In the genomic region with DNA sequence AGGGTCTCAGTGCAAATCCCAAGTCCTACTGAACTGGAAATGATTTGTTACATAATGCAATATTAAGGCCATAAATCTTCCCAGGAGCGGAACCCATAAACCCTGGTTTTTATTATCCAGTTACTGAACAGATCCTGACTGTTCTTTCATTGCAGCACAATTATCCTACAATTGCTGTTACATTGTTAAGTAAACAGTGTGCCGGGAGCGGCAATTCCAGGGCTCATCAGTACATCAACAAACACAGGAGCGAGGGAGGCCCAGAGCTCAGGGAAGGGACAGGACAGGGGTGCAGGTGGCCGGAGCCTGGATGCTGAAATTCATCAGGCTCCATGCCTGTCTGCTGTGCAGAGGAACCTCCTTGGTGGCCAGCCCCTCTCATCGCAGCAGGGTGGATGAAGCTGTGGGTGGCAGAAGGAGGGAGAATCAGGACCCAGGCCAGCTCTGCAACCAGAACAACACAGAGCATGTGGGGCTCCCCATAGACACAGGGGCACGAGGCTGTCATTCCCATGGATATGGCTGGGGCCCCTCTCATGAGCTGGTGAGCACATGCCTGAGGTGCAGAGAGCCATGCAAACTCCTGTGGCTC, we compare ENCODE assay signal across 19 cellular contexts.
DNase-seq lines count a peak whose midpoint lies in the region; ATAC-seq and TF ChIP-seq lines count a peak whose summit lies in the region.
"Had no signal": no experiment of that assay in that cellular context is flagged by ENCODE, and none has a peak within 500 bp of the region (broad histone marks: within the 10 kb centered on the region; RNA-seq: fewer than 3 reads in every experiment).

No MANE protein-coding gene starts in this region.

- intact Hi-C loops in left colon (cut with DNase I, micrococcal nuclease) (no loop called here), stomach (cut with DNase I; ENCODE audit: low total_unique reads) (no loop called here)

- ATAC-seq in left colon (peak; percentile 98), HG03139 (IDR thresholded peaks at IDR 0.05; ENCODE audit: unreplicated experiment) (no peak)

- no peak overlapping the region for H3K4me3 ChIP-seq in stomach

- peaks cover 0 to 57% (median 5%) of the 10 kb centered on the region in 3 donors for H3K27me3 ChIP-seq in stomach

- peak; percentile 33 for DNase-seq in NCI-H1105 treated with DMSO at 0.1 percent for 48 hours (lab: John Stamatoyannopoulos, UW)
- DNase-seq in NCI-H1105 (lab: John Stamatoyannopoulos, UW), result no peak
- peak; percentile 76 for DNase-seq in NCI-H748 treated with DMSO at 0.1 percent for 48 hours (lab: John Stamatoyannopoulos, UW)
- peak; percentile 32 to 48 for DNase-seq in left colon
- DNase-seq in NCI-H2029 treated with DMSO at 0.1 percent for 48 hours (lab: John Stamatoyannopoulos, UW), result no peak
- no peak for DNase-seq in activated CD4-positive, alpha-beta T cell treated with anti-CD3 and anti-CD28 coated beads for 48 hours
- DNase-seq in stomach, result no peak
- DNase-seq: AML-193, GDM1, IMR-90, Karpas-422, NCI-H1694, NCI-H446, OCI-M1, SIG-M5, T-helper 1 cell had no signal

- WGBS in stomach, 5 donors, result 31 to 47% (median 44%) methylated on average over 7 of the region's 7 CpGs

- no peaks in the 10 kb centered on the region for H3K9me3 ChIP-seq in stomach

- H3K27ac ChIP-seq in stomach, result no peak overlapping the region
- H3K27ac ChIP-seq: 22Rv1, C4-2B had no signal

- TF ChIP-seq EP300 in stomach (IDR thresholded peaks at IDR 0.05), result no peak

- TF ChIP-seq CTCF in stomach (IDR thresholded peaks at IDR 0.05), result no peak

- no peak for TF ChIP-seq POLR2A in stomach (IDR thresholded peaks at IDR 0.05)

- no peaks in the 10 kb centered on the region for H3K4me1 ChIP-seq in stomach

- no peaks in the 10 kb centered on the region for H3K36me3 ChIP-seq in stomach

Comparison
In these comparisons a context has a peak if more than half of its experiments do, and no peak if none do; other contexts are left out.
1. DNase-seq: peak in NCI-H1105 treated with DMSO at 0.1 percent for 48 hours (single experiment), NCI-H748 treated with DMSO at 0.1 percent for 48 hours (single experiment) and left colon (2 of 2); none in NCI-H1105 (single experiment), NCI-H2029 treated with DMSO at 0.1 percent for 48 hours (single experiment), activated CD4-positive, alpha-beta T cell treated with anti-CD3 and anti-CD28 coated beads for 48 hours (single experiment) and stomach (single experiment).